19 cellular contexts compared by ENCODE assay signal in genomic region chr3:51957520-51958205, GRCh38. TPM values are rescaled to one million over a fixed set of nuclear protein-coding genes. Genes with fewer than 3 reads are reported as not detected.
DNase-seq lines count a peak whose midpoint lies in the region; ATAC-seq and TF ChIP-seq lines count a peak whose summit lies in the region.
"Had no signal": no experiment of that assay in that cellular context is flagged by ENCODE, and none has a peak within 500 bp of the region (broad histone marks: within the 10 kb centered on the region; RNA-seq: fewer than 3 reads in every experiment).

No MANE protein-coding gene starts in this region.

- no peaks in the 10 kb centered on the region for H3K9me3 Mint-ChIP-seq in chondrocyte (ENCODE audit: low read depth)
- H3K9me3 Mint-ChIP-seq in neural crest cell: no peaks in the 10 kb centered on the region
- H3K9me3 Mint-ChIP-seq: IgD-negative memory B cell had no signal

- no peaks in the 10 kb centered on the region for H4K20me1 ChIP-seq in hepatocyte (ENCODE audit: insufficient read depth, poor library complexity, severe bottlenecking)

- H3K9me2 ChIP-seq in hepatocyte (replicated peaks; ENCODE audit: insufficient read depth): no peaks in the 10 kb centered on the region

- intact Hi-C loops in right cardiac atrium (cut with DNase I) (no loop called here), Right ventricle myocardium superior (cut with DNase I) (no loop called here)

- H3K27me3 Mint-ChIP-seq in chondrocyte (ENCODE audit: low read depth) (peaks cover 4% of the 10 kb centered on the region), neural crest cell (ENCODE audit: low read depth) (peaks cover 27% of the 10 kb centered on the region)

- H3K36me3 ChIP-seq in hepatocyte (replicated peaks; ENCODE audit: insufficient read depth, low read depth): no peaks in the 10 kb centered on the region

- H3K9me3 ChIP-seq in right cardiac atrium (ENCODE audit: control insufficient read depth, low read length) (no peaks in the 10 kb centered on the region), hepatocyte (ENCODE audit: low read depth) (no peaks in the 10 kb centered on the region)

- H3K27ac ChIP-seq in right cardiac atrium (ENCODE audit: low read length) (no peak overlapping the region), hepatocyte (no peak overlapping the region)

- TF ChIP-seq CTCF in chondrocyte (IDR thresholded peaks at IDR 0.05): peak; percentile 9
- no peak for TF ChIP-seq CTCF in neural crest cell (conservative IDR thresholded peaks at IDR 0.05)
- TF ChIP-seq CTCF in omental fat pad (IDR thresholded peaks at IDR 0.05): no peak
- TF ChIP-seq CTCF in hepatocyte (IDR thresholded peaks at IDR 0.05; ENCODE audit: poor library complexity): no peak

- H3K27me3 ChIP-seq in right cardiac atrium (ENCODE audit: control insufficient read depth, insufficient read depth) (no peaks in the 10 kb centered on the region), hepatocyte (peaks cover 22% of the 10 kb centered on the region)

- no peak overlapping the region for H3K4me2 ChIP-seq in hepatocyte

- peak in 2 of 3 donors; percentile 53 to 61 for DNase-seq in right cardiac atrium
- DNase-seq in Right ventricle myocardium superior: no peak
- DNase-seq in chondrocyte (ENCODE audit: low spot score): no peak
- DNase-seq in neural crest cell (ENCODE audit: low read depth, low spot score): no peak
- DNase-seq in foreskin melanocyte: no peak
- no peak for DNase-seq in omental fat pad (ENCODE audit: low spot score)
- no peak for DNase-seq in hepatocyte (ENCODE audit: low spot score)
- DNase-seq: GOT3, HCEC 1CT, NCI-H1417, NCI-H187 treated with DMSO at 0.1 percent for 48 hours, NCI-H2227 treated with DMSO at 0.1 percent for 48 hours, NCI-H510A, NCI-H748 treated with DMSO at 0.1 percent for 48 hours had no signal

- H3K27ac Mint-ChIP-seq in chondrocyte (ENCODE audit: unreplicated experiment) (no peak overlapping the region), neural crest cell (ENCODE audit: unreplicated experiment) (no peak overlapping the region)

- H3K4me1 ChIP-seq in right cardiac atrium (ENCODE audit: control insufficient read depth, insufficient read depth, low read length) (peaks cover 9% of the 10 kb centered on the region), hepatocyte (ENCODE audit: insufficient read depth) (peaks cover 11% of the 10 kb centered on the region)

- H3K36me3 Mint-ChIP-seq in chondrocyte (ENCODE audit: low read depth) (peaks cover 7% of the 10 kb centered on the region), neural crest cell (ENCODE audit: low read depth) (peaks cover 4% of the 10 kb centered on the region)
- H3K36me3 Mint-ChIP-seq: CD14-positive monocyte had no signal

- no peak overlapping the region for H3K4me3 Mint-ChIP-seq in chondrocyte (ENCODE audit: unreplicated experiment)
- peak overlapping the region; percentile 62 for H3K4me3 Mint-ChIP-seq in neural crest cell

- WGBS in right cardiac atrium: 92% methylated on average over 15 of the region's 15 CpGs
- 95% methylated on average over 15 of the region's 15 CpGs for WGBS in hepatocyte (ENCODE audit: low lambda C conversion rate, missing lambda C conversion rate)

- H3K79me2 ChIP-seq in hepatocyte: no peaks in the 10 kb centered on the region

- ATAC-seq in right cardiac atrium (no peak), Right ventricle myocardium superior (ENCODE audit: poor library complexity) (no peak), omental fat pad (ENCODE audit: low FRiP score) (no peak)
- ATAC-seq: Panc1 had no signal

- H2AFZ ChIP-seq in hepatocyte: no peak overlapping the region

- H3K4me1 Mint-ChIP-seq in chondrocyte (ENCODE audit: low read depth): no peaks in the 10 kb centered on the region
- peaks cover 28% of the 10 kb centered on the region for H3K4me1 Mint-ChIP-seq in neural crest cell

- no peak overlapping the region for H3K4me3 ChIP-seq in right cardiac atrium (ENCODE audit: low read length)
- no peak overlapping the region for H3K4me3 ChIP-seq in hepatocyte

RNA-seq across cellular contexts. Expression of gene GPR62, which starts 2.5 kb away (rescaled TPM):
- 1 to 10 TPM in 1 of 4 donors, under 1 TPM in 3; 0.19 to 1.5 (median 0.54) TPM for total RNA-seq in right cardiac atrium
- polyA plus RNA-seq in right cardiac atrium: 0.34 TPM
- not detected for total RNA-seq in Right ventricle myocardium superior
- total RNA-seq in chondrocyte: 0.19 TPM in 1 of 3 replicates, not detected in the others
- 0.18 and 0.23 TPM in 2 replicates for total RNA-seq in neural crest cell
- under 1 TPM in 3 of 4 donors, not detected in 1; 0.19 to 0.37 (median 0.24) TPM for total RNA-seq in omental fat pad
- total RNA-seq in hepatocyte: not detected in 2 replicates
- 0.08 TPM in 1 of 2 replicates, not detected in the other for polyA plus RNA-seq in hepatocyte
- total RNA-seq: Daoy, SK-MEL-5 had no signal
- polyA plus RNA-seq: CD14-positive monocyte, IgD-negative memory B cell had no signal

RNA-seq across cellular contexts. Expression of gene PCBP4, which starts 9.6 kb away (rescaled TPM):
- total RNA-seq in right cardiac atrium: 10 to 100 TPM; 62.2 to 81.7 (median 67.9) TPM
- polyA plus RNA-seq in right cardiac atrium: 88.1 TPM
- 64.1 TPM for total RNA-seq in Right ventricle myocardium superior
- 35.5 to 63.8 TPM (median 55.7 TPM) in 3 replicates for total RNA-seq in chondrocyte
- total RNA-seq in neural crest cell: 228 and 235 TPM in 2 replicates
- 10 to 100 TPM; 21.4 to 84.0 (median 23.4) TPM for total RNA-seq in omental fat pad
- 48.6 and 60.2 TPM in 2 replicates for total RNA-seq in hepatocyte
- 42.4 and 53.7 TPM in 2 replicates for polyA plus RNA-seq in hepatocyte

RNA-seq across cellular contexts. Expression of gene PARP3, which starts 15.5 kb away (rescaled TPM):
- total RNA-seq in right cardiac atrium (10 to 100 TPM; 11.6 to 17.4 (median 12.7) TPM), Right ventricle myocardium superior (18.1 TPM), chondrocyte (9.5 to 12.4 TPM (median 9.7 TPM) in 3 replicates), neural crest cell (4.3 and 4.6 TPM in 2 replicates), omental fat pad (10 to 100 TPM; 19.2 to 23.9 (median 22.8) TPM), hepatocyte (7.0 and 9.3 TPM in 2 replicates)
- polyA plus RNA-seq in right cardiac atrium (10.3 TPM), hepatocyte (10.3 and 11.6 TPM in 2 replicates)

RNA-seq across cellular contexts. Expression of gene RRP9, which starts 16.0 kb away (rescaled TPM):
- total RNA-seq in right cardiac atrium (10 to 100 TPM in 1 of 4 donors, 1 to 10 TPM in 3; 7.0 to 13.9 (median 9.1) TPM), Right ventricle myocardium superior (8.9 TPM), chondrocyte (18.0 to 21.0 TPM (median 19.7 TPM) in 3 replicates), neural crest cell (37.9 and 40.1 TPM in 2 replicates), omental fat pad (10 to 100 TPM; 19.2 to 55.8 (median 21.3) TPM), hepatocyte (14.0 and 17.5 TPM in 2 replicates)
- polyA plus RNA-seq in right cardiac atrium (9.4 TPM), hepatocyte (23.1 and 32.8 TPM in 2 replicates)

RNA-seq across cellular contexts. Expression of gene ABHD14B, which starts 16.2 kb away (rescaled TPM):
- total RNA-seq in right cardiac atrium (10 to 100 TPM; 14.8 to 23.3 (median 18.5) TPM), Right ventricle myocardium superior (12.6 TPM), chondrocyte (24.3 to 38.0 TPM (median 25.7 TPM) in 3 replicates), neural crest cell (4.7 and 6.2 TPM in 2 replicates), omental fat pad (10 to 100 TPM; 57.3 to 87.1 (median 80.9) TPM), hepatocyte (31.9 and 32.8 TPM in 2 replicates)
- polyA plus RNA-seq in right cardiac atrium (22.7 TPM), hepatocyte (40.2 and 48.4 TPM in 2 replicates)

Comparison
In these comparisons a context has a peak if more than half of its experiments do, and no peak if none do; other contexts are left out.
1. DNase-seq: peak in right cardiac atrium (2 of 3); none in Right ventricle myocardium superior (single experiment), chondrocyte (single experiment), neural crest cell (single experiment), foreskin melanocyte (single experiment), omental fat pad (single experiment) and hepatocyte (single experiment).